12 cellular contexts compared by ENCODE assay signal in genomic region chr19:53301341-53301740, GRCh38. TPM values are rescaled to one million over a fixed set of nuclear protein-coding genes. Genes with fewer than 3 reads are reported as not detected.
"Had no signal": no experiment of that assay in that cellular context is flagged by ENCODE, and none has a peak within 500 bp of the region (broad histone marks: within the 10 kb centered on the region; RNA-seq: fewer than 3 reads in every experiment).

No MANE protein-coding gene starts in this region.

RNA-seq across cellular contexts. Expression of gene VN1R4, which starts 33.8 kb away (rescaled TPM):
- total RNA-seq: activated CD4-positive, alpha-beta T cell treated with anti-CD3 and anti-CD28 coated beads, Interleukin-2, amount 10 ng/mL, durations not matched to agents 24 days and 14 days; activated CD8-positive, alpha-beta T cell treated with anti-CD3 and anti-CD28 coated beads, Interleukin-2, amount 10 ng/mL, durations not matched to agents 7 days and 5 days; activated naive CD8-positive, alpha-beta T cell treated with anti-CD3 and anti-CD28 coated beads, Interleukin-2, amount 10 ng/mL, durations not matched to agents 7 days and 5 days; activated T-helper 2 cell treated with anti-CD3 and anti-CD28 coated beads, Interferon-gamma antibody, Interleukin-2, Interleukin-4, amounts not matched to agents 10 μg/mL and 5 μg/mL and 100 μg/mL, durations not matched to agents 14 hours and 24 hours and 36 hours; ascending aorta; cardiac muscle cell; chondrocyte; MCF 10A; RPMI7951; SJSA1 had no signal
- polyA plus RNA-seq: adipose tissue, cardiac muscle cell, SK-N-SH had no signal

RNA-seq across cellular contexts. Expression of gene VN1R2, which starts 43.2 kb away (rescaled TPM):
- total RNA-seq: activated CD4-positive, alpha-beta T cell treated with anti-CD3 and anti-CD28 coated beads, Interleukin-2, amount 10 ng/mL, durations not matched to agents 24 days and 14 days; activated CD8-positive, alpha-beta T cell treated with anti-CD3 and anti-CD28 coated beads, Interleukin-2, amount 10 ng/mL, durations not matched to agents 7 days and 5 days; activated naive CD8-positive, alpha-beta T cell treated with anti-CD3 and anti-CD28 coated beads, Interleukin-2, amount 10 ng/mL, durations not matched to agents 7 days and 5 days; activated T-helper 2 cell treated with anti-CD3 and anti-CD28 coated beads, Interferon-gamma antibody, Interleukin-2, Interleukin-4, amounts not matched to agents 10 μg/mL and 5 μg/mL and 100 μg/mL, durations not matched to agents 14 hours and 24 hours and 36 hours; ascending aorta; cardiac muscle cell; chondrocyte; MCF 10A; RPMI7951; SJSA1 had no signal
- polyA plus RNA-seq: adipose tissue, cardiac muscle cell, SK-N-SH had no signal

RNA-seq across cellular contexts. Expression of gene ZNF677, which starts 46.7 kb away (rescaled TPM):
- total RNA-seq: MCF 10A had no signal
